In the genomic region with DNA sequence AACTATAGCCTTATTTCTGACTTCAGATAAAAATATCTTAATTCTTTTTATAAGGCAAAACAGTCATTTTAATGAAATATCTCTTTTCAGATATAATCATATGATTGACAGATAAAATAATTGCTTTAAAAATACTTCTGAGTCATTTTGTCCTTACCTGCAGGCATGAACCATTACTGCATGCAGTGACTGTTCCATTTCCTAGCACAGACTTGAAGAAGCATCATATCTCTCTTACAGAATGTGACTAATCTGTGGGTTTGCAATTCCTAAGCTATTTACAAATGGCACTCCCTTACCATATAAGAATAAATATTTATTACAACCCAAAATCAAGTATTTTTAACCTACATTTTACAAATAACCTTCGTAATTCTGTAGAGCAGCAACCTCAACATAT, we compare ENCODE assay signal across 7 cellular contexts.
DNase-seq lines count a peak whose midpoint lies in the region; ATAC-seq and TF ChIP-seq lines count a peak whose summit lies in the region.

No MANE protein-coding gene starts in this region.

- H3K36me3 Mint-ChIP-seq in brain = no peaks in the 10 kb centered on the region

- peaks cover 63% of the 10 kb centered on the region for H3K4me1 Mint-ChIP-seq in brain

- TF ChIP-seq CTCF in brain (conservative IDR thresholded peaks at IDR 0.05) = peak in 1 of 2 experiments; percentile 31
- TF ChIP-seq CTCF in vagina (IDR thresholded peaks at IDR 0.05) = no peak

- H3K9me3 ChIP-seq in KOPT-K1 (ENCODE audit: insufficient read depth, low read length, poor library complexity, severe bottlenecking) (no peaks in the 10 kb centered on the region), vagina (no peaks in the 10 kb centered on the region)

- H3K27me3 ChIP-seq in vagina = no peaks in the 10 kb centered on the region

- no peak for TF ChIP-seq POLR2A in vagina (IDR thresholded peaks at IDR 0.05)

- peaks cover 41% of the 10 kb centered on the region for H3K4me1 ChIP-seq in vagina

- no peaks in the 10 kb centered on the region for H3K36me3 ChIP-seq in KOPT-K1 (ENCODE audit: insufficient read depth, low read length)
- H3K36me3 ChIP-seq in vagina = no peaks in the 10 kb centered on the region

- peak overlapping the region; percentile 91 to 99 (median 96) for H3K27ac Mint-ChIP-seq in brain

- no peaks in the 10 kb centered on the region for H3K9me3 Mint-ChIP-seq in brain

- H3K27me3 Mint-ChIP-seq in brain = peaks cover 3% of the 10 kb centered on the region

- intact Hi-C loops in vagina (cut with DNase I) = no loop called here

- H3K4me3 Mint-ChIP-seq in brain = peak overlapping the region; percentile 79 to 98 (median 89)

- H3K4me3 ChIP-seq in vagina = peak overlapping the region; percentile 36 to 42

- H3K27ac ChIP-seq in KOPT-K1 (ENCODE audit: low read depth, low read length, poor library complexity, severe bottlenecking) (peak overlapping the region; percentile 67), vagina (peak overlapping the region; percentile 82)

- ATAC-seq in GM19025 (IDR thresholded peaks at IDR 0.05; ENCODE audit: low read depth, unreplicated experiment) = peak; percentile 31
- ATAC-seq in left lobe of liver = no peak

- peak; percentile 21 for DNase-seq in midbrain (lab: John Stamatoyannopoulos, UW)
- no peak for DNase-seq in vagina (ENCODE audit: extremely low spot score in 2 of 2)
- no peak for DNase-seq in left lobe of liver (ENCODE audit: low spot score)
- no peak for DNase-seq in NCI-H526 treated with DMSO at 0.1 percent for 48 hours (lab: John Stamatoyannopoulos, UW)
